Comparison of ENCODE assay signal across 25 cellular contexts in genomic region chr16:57016831-57017230, GRCh38. TPM values are rescaled to one million over a fixed set of nuclear protein-coding genes. Genes with fewer than 3 reads are reported as not detected.
DNase-seq lines count a peak whose midpoint lies in the region; ATAC-seq and TF ChIP-seq lines count a peak whose summit lies in the region.
"Had no signal": no experiment of that assay in that cellular context is flagged by ENCODE, and none has a peak within 500 bp of the region (broad histone marks: within the 10 kb centered on the region; RNA-seq: fewer than 3 reads in every experiment).

No MANE protein-coding gene starts in this region.

- dilution Hi-C loops in IMR-90 (cut with HindIII; ENCODE audit: low sequenced_read_pairs, unreplicated experiment) = no loop called here

- no peak overlapping the region for H2BK15ac ChIP-seq in IMR-90 (ENCODE audit: low read depth, low read length)

- peaks cover 2% of the 10 kb centered on the region for H3K9me3 Mint-ChIP-seq in activated T-cell treated with anti-CD3 and anti-CD28 coated beads, Interleukin-2, amount 50 U/mL, for 24 hours
- no peaks in the 10 kb centered on the region for H3K9me3 Mint-ChIP-seq in activated naive CD8-positive, alpha-beta T cell treated with anti-CD3 and anti-CD28 coated beads, Interleukin-2, amount 10 ng/mL, durations not matched to agents 7 days and 5 days
- no peaks in the 10 kb centered on the region for H3K9me3 Mint-ChIP-seq in natural killer cell treated with Interleukin-12 subunit alpha and Interleukin-12 subunit beta and Interleukin-15 and Interleukin-18, amount 100 ng/mL, for 72 hours

- H4K8ac ChIP-seq in IMR-90 (ENCODE audit: low read depth in 2 of 2, low read length in 2 of 2) = no peak overlapping the region

- H3K79me2 ChIP-seq in PC-9 (ENCODE audit: low read depth) = no peaks in the 10 kb centered on the region

- in situ Hi-C loops in IMR-90 (cut with MboI; ENCODE audit: low sequenced_read_pairs) = no loop called here

- peaks cover 87% of the 10 kb centered on the region for H3K4me1 Mint-ChIP-seq in activated T-cell treated with anti-CD3 and anti-CD28 coated beads, Interleukin-2, amount 50 U/mL, for 24 hours (ENCODE audit: low read depth)
- peaks cover 61% of the 10 kb centered on the region for H3K4me1 Mint-ChIP-seq in activated naive CD8-positive, alpha-beta T cell treated with anti-CD3 and anti-CD28 coated beads, Interleukin-2, amount 10 ng/mL, durations not matched to agents 7 days and 5 days
- H3K4me1 Mint-ChIP-seq in natural killer cell treated with Interleukin-12 subunit alpha and Interleukin-12 subunit beta and Interleukin-15 and Interleukin-18, amount 100 ng/mL, for 72 hours (ENCODE audit: low read depth in 2 of 2) = peaks cover 60 to 62% of the 10 kb centered on the region in 2 donors

- peaks cover 10 to 46% of the 10 kb centered on the region in 2 experiments; a peak in 3 of 4 replicates for H3K79me1 ChIP-seq in IMR-90 (ENCODE audit: low read depth in 1 of 2, low read length in 2 of 2)

- no peak for TF ChIP-seq RAD21 in IMR-90 (IDR thresholded peaks at IDR 0.05; ENCODE audit: low read length)

- peaks cover 28% of the 10 kb centered on the region for H3K36me3 ChIP-seq in IMR-90 (ENCODE audit: control insufficient read depth, insufficient read depth, low read length)
- H3K36me3 ChIP-seq in PC-9 (ENCODE audit: low read depth) = no peaks in the 10 kb centered on the region; the same call in 1 of the 2 replicates

- no peak for TF ChIP-seq POLR2A in IMR-90 (IDR thresholded peaks at IDR 0.05; ENCODE audit: low read depth, low read length)
- no peak for TF ChIP-seq POLR2A in GM18505 (IDR thresholded peaks at IDR 0.05; ENCODE audit: borderline replicate concordance, extremely low read depth, insufficient read depth, insufficient read length)

- ATAC-seq in IMR-90 (ENCODE audit: low read depth) (no peak), GM18505 (IDR thresholded peaks at IDR 0.05; ENCODE audit: unreplicated experiment) (no peak)
- ATAC-seq in activated naive CD8-positive, alpha-beta T cell treated with anti-CD3 and anti-CD28 coated beads, Interleukin-2, amount 10 ng/mL, durations not matched to agents 7 days and 5 days (ENCODE audit: low read depth) = no peak
- no peak for ATAC-seq in natural killer cell treated with Interleukin-12 subunit alpha and Interleukin-12 subunit beta and Interleukin-15 and Interleukin-18, amount 100 ng/mL, for 72 hours
- ATAC-seq: upper lobe of right lung had no signal

- POLR2A ChIA-PET in IMR-90 (lab: Charles Lee; ENCODE audit: unreplicated experiment) = no interaction called here
- POLR2A ChIA-PET in activated naive CD8-positive, alpha-beta T cell treated with anti-CD3 and anti-CD28 coated beads, Interleukin-2, amount 10 ng/mL, durations not matched to agents 7 days and 5 days (lab: Charles Lee) = interaction anchor here (0.6 to 1.4 kb wide), 3 partner anchors 22 to 27 kb away, joined by 3 read pairs; partner anchors contain the start of gene NLRC5
- POLR2A ChIA-PET in PC-9 (lab: Charles Lee; ENCODE audit: unreplicated experiment) = no interaction called here

- H3K27me3 Mint-ChIP-seq in activated T-cell treated with anti-CD3 and anti-CD28 coated beads, Interleukin-2, amount 50 U/mL, for 24 hours = no peaks in the 10 kb centered on the region
- no peaks in the 10 kb centered on the region for H3K27me3 Mint-ChIP-seq in activated naive CD8-positive, alpha-beta T cell treated with anti-CD3 and anti-CD28 coated beads, Interleukin-2, amount 10 ng/mL, durations not matched to agents 7 days and 5 days
- no peaks in the 10 kb centered on the region for H3K27me3 Mint-ChIP-seq in natural killer cell treated with Interleukin-12 subunit alpha and Interleukin-12 subunit beta and Interleukin-15 and Interleukin-18, amount 100 ng/mL, for 72 hours

- H3K27ac ChIP-seq in IMR-90 (ENCODE audit: insufficient read depth, low read length) = no peak overlapping the region
- no peak overlapping the region for H3K27ac ChIP-seq in PC-9
- H3K27ac ChIP-seq: BLaER1 treated with 17β-estradiol and CSF1 and Interleukin-3, amounts not matched to agents 10 nM and 100 nM; dorsolateral prefrontal cortex; epithelial cell of prostate; left ventricle myocardium inferior; right lobe of liver; upper lobe of right lung had no signal

- H3K23ac ChIP-seq in IMR-90 (ENCODE audit: low read depth, low read length) = no peak overlapping the region

- CTCF ChIA-PET in IMR-90 (lab: Yijun Ruan, JAX) = no interaction called here
- CTCF ChIA-PET in PC-9 (lab: Charles Lee) = no interaction called here

- 100% methylated on average over 1 of the region's 6 CpGs; no CpG with 5 or more reads in 1 of the 2 experiments for WGBS in IMR-90 (ENCODE audit: extremely low coverage in 2 of 2, insufficient read length in 1 of 2), 2 experiments

- H3K4me2 ChIP-seq in IMR-90 (ENCODE audit: low read depth, low read length) (no peak overlapping the region), PC-9 (no peak overlapping the region)

- H3K56ac ChIP-seq in IMR-90 (ENCODE audit: extremely low read depth, insufficient read depth, low read length) = no peak overlapping the region

- H3K4me1 ChIP-seq in IMR-90 (ENCODE audit: control insufficient read depth, insufficient read depth, low read length) (peaks cover 7% of the 10 kb centered on the region; the same call in 1 of the 2 replicates), PC-9 (replicated peaks; ENCODE audit: insufficient read depth) (peaks cover 21% of the 10 kb centered on the region)
- H3K4me1 ChIP-seq: right lobe of liver had no signal

- H3K18ac ChIP-seq in IMR-90 (ENCODE audit: low read depth, low read length) = no peak overlapping the region

- H2AK9ac ChIP-seq in IMR-90 (replicated peaks; ENCODE audit: low read depth, low read length, poor library complexity) = peak overlapping the region; percentile 58

- H3F3A ChIP-seq in PC-9 (ENCODE audit: insufficient read depth, low read depth) = peaks cover 19% of the 10 kb centered on the region

- no peak overlapping the region; the same call in 1 of the 2 replicates for H2BK20ac ChIP-seq in IMR-90 (ENCODE audit: low read depth, low read length)

- no peak overlapping the region for H3K14ac ChIP-seq in IMR-90 (replicated peaks; ENCODE audit: low read depth, low read length)

- no peak overlapping the region for H3K4me3 ChIP-seq in IMR-90 (ENCODE audit: insufficient read depth, low read depth, low read length)
- H3K4me3 ChIP-seq in PC-9 = no peak overlapping the region
- H3K4me3 ChIP-seq: BLaER1 treated with 17β-estradiol and CSF1 and Interleukin-3, amounts not matched to agents 10 nM and 100 nM; dorsolateral prefrontal cortex; heart left ventricle; left ventricle myocardium inferior; right lobe of liver; upper lobe of right lung had no signal

- BruUV-seq in IMR-90 (replicated peaks; lab: Mats Ljungman, UMichigan) (no TSS peak), PC-9 (replicated peaks; lab: Mats Ljungman, UMichigan) (no TSS peak)

- H3K36me3 Mint-ChIP-seq in activated T-cell treated with anti-CD3 and anti-CD28 coated beads, Interleukin-2, amount 50 U/mL, for 24 hours (ENCODE audit: low read depth) = peaks cover 84% of the 10 kb centered on the region
- peaks cover 50% of the 10 kb centered on the region for H3K36me3 Mint-ChIP-seq in activated naive CD8-positive, alpha-beta T cell treated with anti-CD3 and anti-CD28 coated beads, Interleukin-2, amount 10 ng/mL, durations not matched to agents 7 days and 5 days
- H3K36me3 Mint-ChIP-seq in natural killer cell treated with Interleukin-12 subunit alpha and Interleukin-12 subunit beta and Interleukin-15 and Interleukin-18, amount 100 ng/mL, for 72 hours = peaks cover 30% of the 10 kb centered on the region

- peak overlapping the region; percentile 85 for H3K27ac Mint-ChIP-seq in activated T-cell treated with anti-CD3 and anti-CD28 coated beads, Interleukin-2, amount 50 U/mL, for 24 hours
- peak overlapping the region; percentile 67 for H3K27ac Mint-ChIP-seq in activated naive CD8-positive, alpha-beta T cell treated with anti-CD3 and anti-CD28 coated beads, Interleukin-2, amount 10 ng/mL, durations not matched to agents 7 days and 5 days
- peak overlapping the region; percentile 48 to 94 for H3K27ac Mint-ChIP-seq in natural killer cell treated with Interleukin-12 subunit alpha and Interleukin-12 subunit beta and Interleukin-15 and Interleukin-18, amount 100 ng/mL, for 72 hours

- H4K5ac ChIP-seq in IMR-90 (ENCODE audit: low read depth, low read length) = no peak overlapping the region

- H2AFZ ChIP-seq in IMR-90 (replicated peaks; ENCODE audit: low read length, poor library complexity) = no peak overlapping the region
- H2AFZ ChIP-seq in PC-9 = no peak overlapping the region

- no peak overlapping the region for H3K4ac ChIP-seq in IMR-90 (ENCODE audit: low read depth, low read length)

- H4K20me1 ChIP-seq in IMR-90 (ENCODE audit: insufficient read depth, low read length) (no peaks in the 10 kb centered on the region), PC-9 (ENCODE audit: insufficient read depth) (no peaks in the 10 kb centered on the region)

- no peak overlapping the region for H3K9ac ChIP-seq in IMR-90 (ENCODE audit: low read depth, low read length)
- H3K9ac ChIP-seq: BLaER1 treated with 17β-estradiol and CSF1 and Interleukin-3, amounts not matched to agents 10 nM and 100 nM had no signal

- H4K91ac ChIP-seq in IMR-90 (ENCODE audit: insufficient read depth, low read depth, low read length) = no peak overlapping the region

- TF ChIP-seq CTCF in IMR-90 (conservative IDR thresholded peaks at IDR 0.05; ENCODE audit: low read depth, low read length) = no peak
- TF ChIP-seq CTCF in PC-9 (conservative IDR thresholded peaks at IDR 0.05) = no peak

- no peaks in the 10 kb centered on the region for H3K27me3 ChIP-seq in IMR-90 (ENCODE audit: control insufficient read depth, insufficient read depth, low read length)
- H3K27me3 ChIP-seq in PC-9 (ENCODE audit: insufficient read depth, low read depth) = no peaks in the 10 kb centered on the region
- H3K27me3 ChIP-seq: BLaER1 treated with 17β-estradiol and CSF1 and Interleukin-3, amounts not matched to agents 10 nM and 100 nM; dorsolateral prefrontal cortex; heart left ventricle; right lobe of liver; upper lobe of right lung had no signal

- no peak overlapping the region for H2BK120ac ChIP-seq in IMR-90 (ENCODE audit: low read depth, low read length)

- H3K9me3 ChIP-seq in IMR-90 (ENCODE audit: control insufficient read depth, insufficient read depth, low read length) (peaks cover 2% of the 10 kb centered on the region; the same call in 1 of the 2 replicates), PC-9 (ENCODE audit: insufficient read depth, low read depth) (no peaks in the 10 kb centered on the region)
- H3K9me3 ChIP-seq: left ventricle myocardium inferior, right lobe of liver, upper lobe of right lung had no signal

- DNase-seq in activated T-cell treated with anti-CD3 and anti-CD28 coated beads, Interleukin-2, amount 50 U/mL, for 24 hours = peak; percentile 31
- DNase-seq in activated T-cell treated with anti-CD3 and anti-CD28 coated beads for 4 hours (no peak), IMR-90 (no peak), NCI-H187 treated with DMSO at 0.1 percent for 48 hours (lab: John Stamatoyannopoulos, UW) (no peak), PC-9 (no peak)
- DNase-seq in activated naive CD8-positive, alpha-beta T cell treated with anti-CD3 and anti-CD28 coated beads, Interleukin-2, amount 10 ng/mL, durations not matched to agents 7 days and 5 days = peak; percentile 5
- DNase-seq in natural killer cell treated with Interleukin-12 subunit alpha and Interleukin-12 subunit beta and Interleukin-15 and Interleukin-18, amount 100 ng/mL, for 72 hours (ENCODE audit: low spot score) = no peak
- DNase-seq: activated gamma-delta T cell, dorsolateral prefrontal cortex, H7, heart left ventricle, KBM-7, left ventricle myocardium inferior, midbrain, NCI-H526, T-helper 9 cell, upper lobe of right lung had no signal

- H3K9me2 ChIP-seq in PC-9 (ENCODE audit: insufficient read depth) = no peaks in the 10 kb centered on the region

- peaks cover 19% of the 10 kb centered on the region for H3K9me1 ChIP-seq in IMR-90 (ENCODE audit: insufficient read depth, low read length)

- H2AK5ac ChIP-seq in IMR-90 (ENCODE audit: low read depth, low read length) = peak overlapping the region; percentile 75; the same call in 1 of the 2 replicates

- H2BK5ac ChIP-seq in IMR-90 (ENCODE audit: low read depth, low read length, poor library complexity, severe bottlenecking) = no peak overlapping the region

- intact Hi-C loops in IMR-90 (cut with micrococcal nuclease) = no loop called here
- intact Hi-C loops in PC-9 (cut with micrococcal nuclease; ENCODE audit: unreplicated experiment) = no loop called here

- H3K4me3 Mint-ChIP-seq in activated T-cell treated with anti-CD3 and anti-CD28 coated beads, Interleukin-2, amount 50 U/mL, for 24 hours = no peak overlapping the region
- H3K4me3 Mint-ChIP-seq in activated naive CD8-positive, alpha-beta T cell treated with anti-CD3 and anti-CD28 coated beads, Interleukin-2, amount 10 ng/mL, durations not matched to agents 7 days and 5 days = no peak overlapping the region
- H3K4me3 Mint-ChIP-seq in natural killer cell treated with Interleukin-12 subunit alpha and Interleukin-12 subunit beta and Interleukin-15 and Interleukin-18, amount 100 ng/mL, for 72 hours = peak overlapping the region; percentile 21

RNA-seq across cellular contexts. Expression of gene NLRC5, which starts 27.5 kb away (rescaled TPM):
- total RNA-seq in IMR-90 (2012; rRNA removed) = 5.3 and 9.1 TPM in 2 replicates
- 14.9 and 15.8 TPM in 2 replicates for polyA plus RNA-seq in IMR-90 (2012; rRNA removed)
- 6.1 and 7.0 TPM in 2 replicates for polyA plus RNA-seq in IMR-90 (2012; cell fraction: cytosol; rRNA removed)
- polyA plus RNA-seq in IMR-90 (2012; cell fraction: nucleus; rRNA removed; ENCODE audit: low replicate concordance) = 69.7 and 95.5 TPM in 2 replicates
- 100 to 1,000 TPM; 401 to 414 TPM for total RNA-seq in activated naive CD8-positive, alpha-beta T cell treated with anti-CD3 and anti-CD28 coated beads, Interleukin-2, amount 10 ng/mL, durations not matched to agents 7 days and 5 days
- total RNA-seq in natural killer cell treated with Interleukin-12 subunit alpha and Interleukin-12 subunit beta and Interleukin-15 and Interleukin-18, amount 100 ng/mL, for 72 hours = 100 to 1,000 TPM; 190 to 316 TPM
- 21.9 and 29.7 TPM in 2 replicates for total RNA-seq in PC-9 (2021)
- polyA plus RNA-seq: neural cell had no signal

RNA-seq across cellular contexts. Expression of gene CETP, which starts 55.1 kb away (rescaled TPM):
- total RNA-seq in IMR-90 (2012; rRNA removed) = not detected in 2 replicates
- not detected in 2 replicates for polyA plus RNA-seq in IMR-90 (2012; rRNA removed)
- polyA plus RNA-seq in IMR-90 (2012; cell fraction: cytosol; rRNA removed) = not detected in 2 replicates
- 0.07 and 0.18 TPM in 2 replicates for polyA plus RNA-seq in IMR-90 (2012; cell fraction: nucleus; rRNA removed; ENCODE audit: low replicate concordance)
- not detected for total RNA-seq in activated naive CD8-positive, alpha-beta T cell treated with anti-CD3 and anti-CD28 coated beads, Interleukin-2, amount 10 ng/mL, durations not matched to agents 7 days and 5 days
- not detected for total RNA-seq in natural killer cell treated with Interleukin-12 subunit alpha and Interleukin-12 subunit beta and Interleukin-15 and Interleukin-18, amount 100 ng/mL, for 72 hours
- not detected in 2 replicates for total RNA-seq in PC-9 (2021)
- total RNA-seq: A673, astrocyte, H7, SK-MEL-5 had no signal
- polyA plus RNA-seq: neural cell had no signal

Comparison
In these comparisons a context has a peak if more than half of its experiments do, and no peak if none do; other contexts are left out.
1. DNase-seq: peak in activated T-cell treated with anti-CD3 and anti-CD28 coated beads, Interleukin-2, amount 50 U/mL, for 24 hours (single experiment) and activated naive CD8-positive, alpha-beta T cell treated with anti-CD3 and anti-CD28 coated beads, Interleukin-2, amount 10 ng/mL, durations not matched to agents 7 days and 5 days (single experiment); none in activated T-cell treated with anti-CD3 and anti-CD28 coated beads for 4 hours (single experiment), IMR-90 (single experiment), natural killer cell treated with Interleukin-12 subunit alpha and Interleukin-12 subunit beta and Interleukin-15 and Interleukin-18, amount 100 ng/mL, for 72 hours (single experiment), NCI-H187 treated with DMSO at 0.1 percent for 48 hours (single experiment) and PC-9 (0 of 2).
2. Peak in every context shown above with its lines, with median percentiles within 50 percentile points of each other: H3K27ac Mint-ChIP-seq.